Comparison of ENCODE assay signal across 21 cellular contexts in the genomic region with DNA sequence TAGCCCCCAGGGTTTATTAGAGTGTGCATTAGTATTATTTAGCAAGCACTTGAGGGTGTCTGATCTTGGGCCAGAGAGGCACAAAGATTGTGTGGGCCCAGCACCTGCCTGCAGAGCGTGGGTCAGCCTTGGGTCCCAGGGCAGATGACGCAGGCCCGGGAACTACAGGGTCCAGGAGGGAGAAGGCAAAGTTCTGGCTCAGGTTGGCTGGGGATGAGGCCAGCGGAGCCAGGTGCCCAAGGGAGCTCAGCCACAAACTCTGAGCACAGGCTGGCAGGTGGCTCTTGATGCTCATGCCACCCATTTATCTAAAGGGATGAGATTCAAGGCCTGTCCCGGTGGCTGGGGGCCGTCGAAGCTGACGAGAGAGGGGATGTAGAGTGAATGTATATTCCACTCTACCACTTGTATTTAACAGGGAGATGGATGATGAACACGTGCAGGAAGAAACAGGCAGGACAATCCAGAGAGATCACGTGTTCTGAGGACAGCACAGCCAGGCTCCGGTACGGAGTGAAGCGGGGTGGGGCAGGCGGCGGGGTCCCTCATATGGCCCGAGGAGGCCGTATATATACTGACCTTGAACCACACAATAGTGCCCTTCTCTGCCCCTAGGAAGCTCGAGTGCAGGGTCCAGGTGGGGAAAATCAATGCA. TPM values are rescaled to one million over a fixed set of nuclear protein-coding genes. Genes with fewer than 3 reads are reported as not detected.
"Had no signal": no experiment of that assay in that cellular context is flagged by ENCODE, and none has a peak within 500 bp of the region (broad histone marks: within the 10 kb centered on the region; RNA-seq: fewer than 3 reads in every experiment).

No MANE protein-coding gene starts in this region.

- H3K4me2 ChIP-seq: hepatocyte, smooth muscle cell had no signal

- H3K36me3 Mint-ChIP-seq: memory B cell, natural killer cell had no signal

- H3K27ac Mint-ChIP-seq: activated T-helper 17 cell treated with anti-CD3 and anti-CD28 coated beads, Interleukin-2, amount 50 U/mL, for 72 hours; memory B cell; natural killer cell; progenitor cell of endocrine pancreas; stimulated activated naive CD8-positive, alpha-beta T cell treated with anti-CD3 and anti-CD28 coated beads, Interleukin-15, Interleukin-2, amounts not matched to agents 100 ng/mL and 50 ng/mL, for 24 hours had no signal

- H3K79me2 ChIP-seq: hepatocyte had no signal

- H3K4me3 Mint-ChIP-seq: activated T-helper 17 cell treated with anti-CD3 and anti-CD28 coated beads, Interleukin-2, amount 50 U/mL, for 72 hours; memory B cell; natural killer cell; stimulated activated naive CD8-positive, alpha-beta T cell treated with anti-CD3 and anti-CD28 coated beads, Interleukin-15, Interleukin-2, amounts not matched to agents 100 ng/mL and 50 ng/mL, for 24 hours had no signal

- H3K36me3 ChIP-seq: ascending aorta, left ventricle myocardium inferior, right atrium auricular region, thoracic aorta had no signal

- H3K4me1 ChIP-seq: ascending aorta, left ventricle myocardium inferior, right atrium auricular region had no signal

- H2AFZ ChIP-seq: hepatocyte had no signal

- ATAC-seq: activated T-helper 17 cell treated with anti-CD3 and anti-CD28 coated beads, Interleukin-2, amount 50 U/mL, for 72 hours; esophagus mucosa; natural killer cell; SK-N-SH treated with all-trans-retinoic acid at 6 μM for 48 hours had no signal

- H3K27me3 ChIP-seq: ascending aorta, hepatocyte, right atrium auricular region had no signal

- H3K27ac ChIP-seq: ascending aorta, hepatocyte, left ventricle myocardium inferior, right atrium auricular region, thoracic aorta had no signal

- H3K4me1 Mint-ChIP-seq: activated T-helper 17 cell treated with anti-CD3 and anti-CD28 coated beads, Interleukin-2, amount 50 U/mL, for 72 hours; memory B cell; natural killer cell had no signal

- FAIRE-seq: colon, kidney had no signal

- H3K9me3 Mint-ChIP-seq: activated T-helper 17 cell treated with anti-CD3 and anti-CD28 coated beads, Interleukin-2, amount 50 U/mL, for 72 hours; memory B cell; natural killer cell; stimulated activated naive CD8-positive, alpha-beta T cell treated with anti-CD3 and anti-CD28 coated beads, Interleukin-15, Interleukin-2, amounts not matched to agents 100 ng/mL and 50 ng/mL, for 24 hours had no signal

- H3K9me3 ChIP-seq: ascending aorta, right atrium auricular region, thoracic aorta had no signal

- H3K4me3 ChIP-seq: ascending aorta, hepatocyte, left ventricle myocardium inferior, right atrium auricular region, smooth muscle cell, thoracic aorta had no signal

- DNase-seq: activated CD4-positive, CD25-positive, alpha-beta regulatory T cell treated with anti-CD3 and anti-CD28 coated beads, Interleukin-2, amount 50 U/mL, for 72 hours; activated naive CD4-positive, alpha-beta T cell treated with Interleukin-2 at 50 U/mL for 16 hours; activated T-cell treated with anti-CD3 and anti-CD28 coated beads for 4 hours; kidney; left ventricle myocardium inferior; natural killer cell; occipital lobe; T-helper 1 cell had no signal

RNA-seq across cellular contexts. Expression of gene OBP2A, which starts 0.8 kb away (rescaled TPM):
- total RNA-seq: activated T-helper 17 cell treated with anti-CD3 and anti-CD28 coated beads, Interleukin-2, amount 50 U/mL, for 72 hours; ascending aorta; esophagus mucosa; hepatocyte; kidney; left ventricle myocardium inferior; natural killer cell; occipital lobe; progenitor cell of endocrine pancreas; right atrium auricular region; smooth muscle cell; thoracic aorta; urinary bladder had no signal
- polyA plus RNA-seq: hepatocyte, urinary bladder had no signal

RNA-seq across cellular contexts. Expression of gene PAEP, which starts 16.4 kb away (rescaled TPM):
- total RNA-seq: activated T-helper 17 cell treated with anti-CD3 and anti-CD28 coated beads, Interleukin-2, amount 50 U/mL, for 72 hours; ascending aorta; esophagus mucosa; hepatocyte; kidney; left ventricle myocardium inferior; natural killer cell; occipital lobe; progenitor cell of endocrine pancreas; right atrium auricular region; thoracic aorta; urinary bladder had no signal
- polyA plus RNA-seq: hepatocyte, smooth muscle cell, urinary bladder had no signal

RNA-seq across cellular contexts. Expression of gene LCN1, which starts 23.9 kb away (rescaled TPM):
- total RNA-seq: activated T-helper 17 cell treated with anti-CD3 and anti-CD28 coated beads, Interleukin-2, amount 50 U/mL, for 72 hours; ascending aorta; esophagus mucosa; hepatocyte; kidney; left ventricle myocardium inferior; natural killer cell; occipital lobe; progenitor cell of endocrine pancreas; right atrium auricular region; thoracic aorta; urinary bladder had no signal
- polyA plus RNA-seq: hepatocyte, urinary bladder had no signal
